In genomic region chrX:154751121-154751668, GRCh38 we compare ENCODE assay signal across 10 cellular contexts. TPM values are rescaled to one million over a fixed set of nuclear protein-coding genes. Genes with fewer than 3 reads are reported as not detected.
DNase-seq lines count a peak whose midpoint lies in the region; ATAC-seq, FAIRE-seq and TF ChIP-seq lines count a peak whose summit lies in the region.
"Had no signal": no experiment of that assay in that cellular context is flagged by ENCODE, and none has a peak within 500 bp of the region (broad histone marks: within the 10 kb centered on the region; RNA-seq: fewer than 3 reads in every experiment).

No MANE protein-coding gene starts in this region.

- no peaks in the 10 kb centered on the region for H3K4me1 ChIP-seq in mesodermal cell (ENCODE audit: control insufficient read depth, insufficient read depth, low read length, poor library complexity, severe bottlenecking)

- no peaks in the 10 kb centered on the region for H3K27me3 Mint-ChIP-seq in activated naive CD8-positive, alpha-beta T cell treated with anti-CD3 and anti-CD28 coated beads, Interleukin-2, amount 50 U/mL, for 24 hours

- peaks cover 24% of the 10 kb centered on the region for H3K4me1 Mint-ChIP-seq in activated naive CD8-positive, alpha-beta T cell treated with anti-CD3 and anti-CD28 coated beads, Interleukin-2, amount 50 U/mL, for 24 hours

- peak overlapping the region; percentile 64 for H3K27ac Mint-ChIP-seq in activated naive CD8-positive, alpha-beta T cell treated with anti-CD3 and anti-CD28 coated beads, Interleukin-2, amount 50 U/mL, for 24 hours

- no peak for TF ChIP-seq POLR2A in lower leg skin (IDR thresholded peaks at IDR 0.05)

- no peak for TF ChIP-seq CTCF in lower leg skin (IDR thresholded peaks at IDR 0.05)

- 76 to 87% methylated on average over 3 of the region's 37 CpGs for WGBS in mesodermal cell (ENCODE audit: insufficient coverage in 2 of 2), 2 experiments
- WGBS in lower leg skin, 2 donors = 33 to 65% methylated on average over 7 to 11 of the region's 37 CpGs

- no peak for TF ChIP-seq EP300 in Ishikawa (IDR thresholded peaks at IDR 0.05; ENCODE audit: borderline replicate concordance)

- no peaks in the 10 kb centered on the region for H3K9me3 Mint-ChIP-seq in activated naive CD8-positive, alpha-beta T cell treated with anti-CD3 and anti-CD28 coated beads, Interleukin-2, amount 50 U/mL, for 24 hours

- no peak overlapping the region for H3K27ac ChIP-seq in mesodermal cell (ENCODE audit: low read depth, low read length, severe bottlenecking)
- H3K27ac ChIP-seq: SK-N-MC had no signal

- ATAC-seq in GM19324 (IDR thresholded peaks at IDR 0.05; ENCODE audit: low FRiP score, unreplicated experiment) (peak; percentile 11), HG03442 (IDR thresholded peaks at IDR 0.05; ENCODE audit: unreplicated experiment) (no peak)
- no peak for ATAC-seq in activated naive CD8-positive, alpha-beta T cell treated with anti-CD3 and anti-CD28 coated beads, Interleukin-2, amount 50 U/mL, for 24 hours

- peaks cover 2% of the 10 kb centered on the region for H3K36me3 Mint-ChIP-seq in activated naive CD8-positive, alpha-beta T cell treated with anti-CD3 and anti-CD28 coated beads, Interleukin-2, amount 50 U/mL, for 24 hours (ENCODE audit: low read depth)

- no peak for TF ChIP-seq RAD21 in Ishikawa (IDR thresholded peaks at IDR 0.05; ENCODE audit: low read depth)

- H3K4me3 ChIP-seq in mesodermal cell (ENCODE audit: extremely low read depth, insufficient read depth, low read length, poor library complexity, severe bottlenecking) (peak overlapping the region; percentile 8), lower leg skin (ENCODE audit: low read depth, poor library complexity, severe bottlenecking) (no peak overlapping the region)

- no peak for FAIRE-seq in frontal cortex (lab: Jason Lieb, UNC)
- FAIRE-seq: keratinocyte had no signal

- H3K9me3 ChIP-seq in mesodermal cell (ENCODE audit: control insufficient read depth, low read length) = no peaks in the 10 kb centered on the region

- intact Hi-C loops in lower leg skin (cut with DNase I; ENCODE audit: low total_unique reads) = no loop called here

- no peaks in the 10 kb centered on the region for H3K36me3 ChIP-seq in mesodermal cell (ENCODE audit: control insufficient read depth, insufficient read depth, low read length)

- H3K4me3 Mint-ChIP-seq in activated naive CD8-positive, alpha-beta T cell treated with anti-CD3 and anti-CD28 coated beads, Interleukin-2, amount 50 U/mL, for 24 hours = peak overlapping the region; percentile 73

- DNase-seq in activated naive CD8-positive, alpha-beta T cell treated with anti-CD3 and anti-CD28 coated beads, Interleukin-2, amount 50 U/mL, for 24 hours = no peak
- DNase-seq in frontal cortex (ENCODE audit: low spot score in 2 of 2) = no peak
- no peak for DNase-seq in GM19240 (ENCODE audit: insufficient read length, low spot score)
- DNase-seq in lower leg skin (ENCODE audit: low spot score in 2 of 2) = no peak

TF ChIP-seq in Ishikawa, 13 proteins besides CTCF, POLR2A, EP300 and RAD21:
- TF ChIP-seq CEBPB (IDR thresholded peaks at IDR 0.05) (no peak), MAX (IDR thresholded peaks at IDR 0.05) (no peak), ZBTB7A (IDR thresholded peaks at IDR 0.05; ENCODE audit: low read depth) (peak; percentile 29; the same call in 1 of the 2 replicates)

RNA-seq across cellular contexts. Expression of gene GAB3, which starts 0.3 kb away (rescaled TPM):
- 1.6 TPM for polyA plus RNA-seq in mesodermal cell (2013, experiment 1 of 2)
- 1.2 TPM for polyA plus RNA-seq in mesodermal cell (2013, experiment 2 of 2)
- 0.82 TPM for total RNA-seq in frontal cortex
- 1 to 10 TPM in 3 of 4 donors, under 1 TPM in 1; 0.30 to 1.8 (median 1.4) TPM for total RNA-seq in lower leg skin

RNA-seq across cellular contexts. Expression of gene DKC1, which starts 11.5 kb away (rescaled TPM):
- polyA plus RNA-seq in mesodermal cell (2013, experiment 1 of 2) = 44.2 TPM
- 47.0 TPM for polyA plus RNA-seq in mesodermal cell (2013, experiment 2 of 2)
- 17.5 TPM for total RNA-seq in frontal cortex
- 10 to 100 TPM; 25.8 to 33.9 (median 29.3) TPM for total RNA-seq in lower leg skin

RNA-seq across cellular contexts. Expression of gene MPP1, which starts 54.1 kb away (rescaled TPM):
- polyA plus RNA-seq in mesodermal cell (2013, experiment 1 of 2) = 30.2 TPM
- 26.4 TPM for polyA plus RNA-seq in mesodermal cell (2013, experiment 2 of 2)
- 20.0 TPM for total RNA-seq in frontal cortex
- 10 to 100 TPM in 2 of 4 donors, 1 to 10 TPM in 2; 8.7 to 14.5 (median 10.5) TPM for total RNA-seq in lower leg skin
